8 cellular contexts compared by ENCODE assay signal in the genomic region with DNA sequence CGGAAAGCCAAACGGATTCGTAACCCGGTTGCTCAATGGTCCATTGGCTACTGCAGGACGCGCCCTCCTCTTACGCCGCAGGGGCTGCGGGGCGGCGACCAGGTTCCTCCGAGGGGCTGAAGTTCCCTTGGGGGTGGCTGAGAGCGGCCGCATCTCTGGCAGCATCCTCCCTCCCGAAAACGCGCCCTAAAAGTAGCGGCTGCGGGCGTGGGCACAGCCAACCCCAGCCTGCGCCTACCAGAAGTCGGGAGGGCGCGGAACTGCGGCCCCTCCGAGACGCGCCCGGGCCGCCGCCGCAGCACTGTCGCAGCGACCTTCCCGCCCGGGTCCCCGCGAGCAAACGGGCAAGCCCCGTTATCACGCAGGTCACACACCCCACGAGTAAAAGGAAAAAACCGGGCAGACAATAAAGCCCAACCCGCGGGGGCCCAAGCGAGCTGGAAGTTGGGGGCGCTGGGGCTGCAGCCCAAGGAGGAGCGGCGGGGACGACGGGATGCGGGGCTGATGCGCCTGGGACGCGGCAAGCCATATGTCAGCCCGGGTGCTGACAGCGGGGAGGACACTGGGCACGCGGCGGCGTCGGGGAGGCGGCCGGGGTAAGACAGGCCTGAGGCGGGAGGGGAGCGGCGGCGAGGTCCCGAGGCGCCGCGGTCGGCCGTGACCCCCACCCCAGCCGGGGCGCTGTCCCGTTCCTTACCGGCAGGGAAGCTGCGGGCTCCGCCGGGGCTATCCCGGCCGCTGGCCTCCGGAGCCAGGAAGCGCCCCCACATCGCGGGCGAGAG. TPM values are rescaled to one million over a fixed set of nuclear protein-coding genes. Genes with fewer than 3 reads are reported as not detected.
DNase-seq lines count a peak whose midpoint lies in the region; ATAC-seq and TF ChIP-seq lines count a peak whose summit lies in the region.

No MANE protein-coding gene starts in this region.

- H3K27ac ChIP-seq in HUES64 (ENCODE audit: low read depth, low read length) (peak overlapping the region; percentile 83; the same call in 1 of the 2 replicates), brain microvascular endothelial cell (peak overlapping the region; percentile 82), skin epidermis (peak overlapping the region; percentile 54 to 96 (median 91))

- peaks cover 19% of the 10 kb centered on the region for H3K4me1 ChIP-seq in HUES64 (ENCODE audit: insufficient read depth, low read length)

- H3K36me3 ChIP-seq in HUES64 (ENCODE audit: insufficient read depth, low read length) (no peaks in the 10 kb centered on the region), brain microvascular endothelial cell (replicated peaks) (no peaks in the 10 kb centered on the region)

- under 1% methylated on average over 88 of the region's 88 CpGs for WGBS in HUES64

- in situ Hi-C loops in brain microvascular endothelial cell (cut with HindIII; ENCODE audit: low pct_ligation_motif_present, low sequenced_read_pairs): no loop called here

- TF ChIP-seq CTCF in brain microvascular endothelial cell (IDR thresholded peaks at IDR 0.05; ENCODE audit: low read depth, low read length, missing control alignments): peak; percentile 9

- DNase-seq in ELR (ENCODE audit: low read depth) (peak; percentile 79), T-helper 22 cell (ENCODE audit: low read depth) (peak; percentile 20), brain microvascular endothelial cell (peak; percentile 34), iPS-NIHi7 (ENCODE audit: extremely low spot score) (peak; percentile 42), NCI-H446 treated with DMSO at 0.1 percent for 48 hours (lab: John Stamatoyannopoulos, UW) (no peak)

- H3K9ac ChIP-seq in HUES64 (ENCODE audit: low read depth, low read length): peak overlapping the region; percentile 72

- peak; percentile 49 for ATAC-seq in GM21515 (IDR thresholded peaks at IDR 0.05; ENCODE audit: unreplicated experiment)

- H3K27me3 ChIP-seq in HUES64 (ENCODE audit: insufficient read depth, low read length) (peaks cover 18% of the 10 kb centered on the region; the same call in 1 of the 2 replicates), brain microvascular endothelial cell (replicated peaks) (no peaks in the 10 kb centered on the region)

- no peaks in the 10 kb centered on the region for H3K9me3 ChIP-seq in HUES64 (ENCODE audit: insufficient read depth, low read depth, low read length)

- H3K4me3 ChIP-seq in HUES64 (ENCODE audit: low read length): peak overlapping the region; percentile 96
- peak overlapping the region; percentile 84 for H3K4me3 ChIP-seq in brain microvascular endothelial cell (ENCODE audit: low read depth, low read length)
- H3K4me3 ChIP-seq in skin epidermis: peak overlapping the region; percentile 65 to 96 (median 83)

RNA-seq across cellular contexts. Expression of a gene that starts 0.7 kb away (rescaled TPM):
- polyA plus RNA-seq in HUES64 (2013, experiment 1 of 2): 2.9 TPM
- 5.2 TPM for polyA plus RNA-seq in HUES64 (2013, experiment 2 of 2)
